ENCODE assay signal across 15 cellular contexts in the genomic region with DNA sequence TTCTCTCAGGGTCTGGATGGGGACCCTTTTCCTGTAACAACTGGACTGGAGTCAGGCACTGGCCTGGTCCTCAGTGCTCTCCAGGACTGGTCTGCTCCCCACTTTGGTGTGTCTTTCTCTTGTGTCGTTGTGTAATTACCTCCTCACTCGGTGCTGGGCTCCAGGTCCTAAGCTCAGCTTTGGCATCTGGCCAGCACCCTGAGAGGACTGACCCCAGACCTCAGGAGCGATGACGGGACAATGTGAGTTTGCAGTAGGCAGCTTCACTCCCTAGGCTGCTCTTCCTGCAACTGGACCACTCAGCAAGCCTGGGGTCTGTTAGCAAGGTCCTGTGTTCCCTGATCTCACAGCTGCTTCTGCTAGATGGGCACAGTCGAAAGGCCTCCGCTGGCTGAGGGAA.
DNase-seq lines count a peak whose midpoint lies in the region; ATAC-seq and TF ChIP-seq lines count a peak whose summit lies in the region.
"Had no signal": no experiment of that assay in that cellular context is flagged by ENCODE, and none has a peak within 500 bp of the region (broad histone marks: within the 10 kb centered on the region; RNA-seq: fewer than 3 reads in every experiment).

No MANE protein-coding gene starts in this region.

- H3K36me3 Mint-ChIP-seq in endothelial cell (ENCODE audit: low read depth, unreplicated experiment) = peaks cover 46% of the 10 kb centered on the region
- H3K36me3 Mint-ChIP-seq in activated CD4-positive, alpha-beta memory T cell treated with anti-CD3 and anti-CD28 coated beads for 36 hours = no peaks in the 10 kb centered on the region
- no peaks in the 10 kb centered on the region for H3K36me3 Mint-ChIP-seq in activated T-helper 2 cell treated with anti-CD3 and anti-CD28 coated beads, Interferon-gamma antibody, Interleukin-2, Interleukin-4, amounts not matched to agents 10 μg/mL and 5 μg/mL and 100 μg/mL, durations not matched to agents 14 hours and 24 hours and 36 hours (ENCODE audit: low read depth)
- H3K36me3 Mint-ChIP-seq: CD4-positive, CD25-positive, alpha-beta regulatory T cell had no signal

- DNase-seq in left cardiac atrium = no peak
- DNase-seq in Right ventricle myocardium superior = no peak
- DNase-seq in endothelial cell (ENCODE audit: low spot score) = no peak
- no peak for DNase-seq in upper lobe of left lung
- no peak for DNase-seq in activated CD4-positive, alpha-beta memory T cell treated with anti-CD3 and anti-CD28 coated beads for 36 hours
- DNase-seq in cerebellum (ENCODE audit: low spot score) = no peak
- no peak for DNase-seq in activated T-helper 2 cell treated with anti-CD3 and anti-CD28 coated beads, Interferon-gamma antibody, Interleukin-2, Interleukin-4, amounts not matched to agents 10 μg/mL and 5 μg/mL and 100 μg/mL, durations not matched to agents 14 hours and 24 hours and 36 hours (ENCODE audit: low spot score)
- DNase-seq: 8988T; ACHN; CD4-positive, CD25-positive, alpha-beta regulatory T cell; DMS53; GM23248 had no signal

- TF ChIP-seq POLR2A in upper lobe of left lung (IDR thresholded peaks at IDR 0.05) = no peak

- H3K27ac ChIP-seq in neutrophil (peak overlapping the region; percentile 50), upper lobe of left lung (peak overlapping the region in 1 of 4 donors; percentile 14)
- H3K27ac ChIP-seq: GM23248 had no signal

- H3K4me3 Mint-ChIP-seq in endothelial cell (ENCODE audit: unreplicated experiment) = peak overlapping the region; percentile 72
- no peak overlapping the region for H3K4me3 Mint-ChIP-seq in activated CD4-positive, alpha-beta memory T cell treated with anti-CD3 and anti-CD28 coated beads for 36 hours
- H3K4me3 Mint-ChIP-seq in activated T-helper 2 cell treated with anti-CD3 and anti-CD28 coated beads, Interferon-gamma antibody, Interleukin-2, Interleukin-4, amounts not matched to agents 10 μg/mL and 5 μg/mL and 100 μg/mL, durations not matched to agents 14 hours and 24 hours and 36 hours (ENCODE audit: low read depth) = no peak overlapping the region
- H3K4me3 Mint-ChIP-seq: CD4-positive, CD25-positive, alpha-beta regulatory T cell had no signal

- peaks cover 6% of the 10 kb centered on the region for H3K27me3 Mint-ChIP-seq in endothelial cell (ENCODE audit: unreplicated experiment)
- H3K27me3 Mint-ChIP-seq in activated CD4-positive, alpha-beta memory T cell treated with anti-CD3 and anti-CD28 coated beads for 36 hours = peaks cover 14% of the 10 kb centered on the region
- peaks cover 13% of the 10 kb centered on the region for H3K27me3 Mint-ChIP-seq in activated T-helper 2 cell treated with anti-CD3 and anti-CD28 coated beads, Interferon-gamma antibody, Interleukin-2, Interleukin-4, amounts not matched to agents 10 μg/mL and 5 μg/mL and 100 μg/mL, durations not matched to agents 14 hours and 24 hours and 36 hours (ENCODE audit: low read depth)

- H3K27ac Mint-ChIP-seq in endothelial cell (ENCODE audit: unreplicated experiment) = no peak overlapping the region
- H3K27ac Mint-ChIP-seq in activated CD4-positive, alpha-beta memory T cell treated with anti-CD3 and anti-CD28 coated beads for 36 hours = no peak overlapping the region
- no peak overlapping the region for H3K27ac Mint-ChIP-seq in activated T-helper 2 cell treated with anti-CD3 and anti-CD28 coated beads, Interferon-gamma antibody, Interleukin-2, Interleukin-4, amounts not matched to agents 10 μg/mL and 5 μg/mL and 100 μg/mL, durations not matched to agents 14 hours and 24 hours and 36 hours
- H3K27ac Mint-ChIP-seq: CD4-positive, CD25-positive, alpha-beta regulatory T cell had no signal

- POLR2A ChIA-PET in activated CD4-positive, alpha-beta memory T cell treated with anti-CD3 and anti-CD28 coated beads for 36 hours (lab: Charles Lee) = no interaction called here

- H3K9me3 ChIP-seq in neutrophil = no peaks in the 10 kb centered on the region
- peaks cover 0 to 8% (median 4%) of the 10 kb centered on the region in 4 donors for H3K9me3 ChIP-seq in upper lobe of left lung

- CTCF ChIA-PET in activated CD4-positive, alpha-beta memory T cell treated with anti-CD3 and anti-CD28 coated beads for 36 hours (lab: Charles Lee) = interaction anchor here (0.8 kb wide), 1 partner anchor 190 kb away, joined by 3 read pairs; no protein-coding TSS in a partner anchor

- H3K36me3 ChIP-seq in neutrophil (no peaks in the 10 kb centered on the region), upper lobe of left lung (no peaks in the 10 kb centered on the region)

- intact Hi-C loops in left cardiac atrium (cut with DNase I) = no loop called here
- intact Hi-C loops in Right ventricle myocardium superior (cut with DNase I) = no loop called here
- intact Hi-C loops in activated CD4-positive, alpha-beta memory T cell treated with anti-CD3 and anti-CD28 coated beads for 36 hours (cut with micrococcal nuclease) = no loop called here
- intact Hi-C loops in activated T-helper 2 cell treated with anti-CD3 and anti-CD28 coated beads, Interferon-gamma antibody, Interleukin-2, Interleukin-4, amounts not matched to agents 10 μg/mL and 5 μg/mL and 100 μg/mL, durations not matched to agents 14 hours and 24 hours and 36 hours (cut with micrococcal nuclease) = no loop called here

- H3K27me3 ChIP-seq in neutrophil = no peaks in the 10 kb centered on the region
- H3K27me3 ChIP-seq in upper lobe of left lung = no peaks in the 10 kb centered on the region
- H3K27me3 ChIP-seq: BLaER1 treated with 17β-estradiol and CSF1 and Interleukin-3, amounts not matched to agents 10 nM and 100 nM had no signal

- peak; percentile 19 to 27 for ATAC-seq in left cardiac atrium
- no peak for ATAC-seq in Right ventricle myocardium superior (ENCODE audit: poor library complexity)
- peak; percentile 24 to 26 for ATAC-seq in upper lobe of left lung (ENCODE audit: low FRiP score in 2 of 2)
- ATAC-seq: HCT116 had no signal

- H3K4me3 ChIP-seq in neutrophil (ENCODE audit: low read depth in 1 of 2, low read length in 1 of 2) = no peak overlapping the region
- no peak overlapping the region for H3K4me3 ChIP-seq in upper lobe of left lung
- H3K4me3 ChIP-seq: BLaER1 treated with 17β-estradiol and CSF1 and Interleukin-3, amounts not matched to agents 10 nM and 100 nM; GM23248 had no signal

- TF ChIP-seq CTCF in endothelial cell (IDR thresholded peaks at IDR 0.05; ENCODE audit: unreplicated experiment) = no peak
- no peak for TF ChIP-seq CTCF in neutrophil (IDR thresholded peaks at IDR 0.05)
- no peak for TF ChIP-seq CTCF in upper lobe of left lung (IDR thresholded peaks at IDR 0.05)

- H3K4me1 Mint-ChIP-seq in endothelial cell (ENCODE audit: unreplicated experiment) = peaks cover 1% of the 10 kb centered on the region
- no peaks in the 10 kb centered on the region for H3K4me1 Mint-ChIP-seq in activated CD4-positive, alpha-beta memory T cell treated with anti-CD3 and anti-CD28 coated beads for 36 hours (ENCODE audit: low read depth)
- no peaks in the 10 kb centered on the region for H3K4me1 Mint-ChIP-seq in activated T-helper 2 cell treated with anti-CD3 and anti-CD28 coated beads, Interferon-gamma antibody, Interleukin-2, Interleukin-4, amounts not matched to agents 10 μg/mL and 5 μg/mL and 100 μg/mL, durations not matched to agents 14 hours and 24 hours and 36 hours (ENCODE audit: low read depth)
- H3K4me1 Mint-ChIP-seq: CD4-positive, CD25-positive, alpha-beta regulatory T cell had no signal

- 56 to 87% methylated on average over 6 of the region's 6 CpGs for WGBS in upper lobe of left lung, 2 donors

- H3K4me1 ChIP-seq in neutrophil (ENCODE audit: control insufficient read depth in 1 of 2, insufficient read depth in 1 of 2, low read depth in 1 of 2, low read length in 1 of 2) = peaks cover 39 to 47% of the 10 kb centered on the region in 2 experiments
- H3K4me1 ChIP-seq in upper lobe of left lung = peaks cover 0 to 3% (median 0%) of the 10 kb centered on the region in 4 donors

- TF ChIP-seq EP300 in upper lobe of left lung (IDR thresholded peaks at IDR 0.05) = no peak

- H3K9me3 Mint-ChIP-seq in endothelial cell (ENCODE audit: unreplicated experiment) = peaks cover 7% of the 10 kb centered on the region
- H3K9me3 Mint-ChIP-seq in activated CD4-positive, alpha-beta memory T cell treated with anti-CD3 and anti-CD28 coated beads for 36 hours = peaks cover 16% of the 10 kb centered on the region
- peaks cover 14% of the 10 kb centered on the region for H3K9me3 Mint-ChIP-seq in activated T-helper 2 cell treated with anti-CD3 and anti-CD28 coated beads, Interferon-gamma antibody, Interleukin-2, Interleukin-4, amounts not matched to agents 10 μg/mL and 5 μg/mL and 100 μg/mL, durations not matched to agents 14 hours and 24 hours and 36 hours
